ENCODE assay signal across 1 cellular context in genomic region chr2:215290980-215291599, GRCh38.
TF ChIP-seq lines count a peak whose summit lies in the region.

No MANE protein-coding gene starts in this region.

TF ChIP-seq in K562, 482 proteins besides CTCF, POLR2A, EP300 and RAD21 (continued from another document):
- TF ChIP-seq E2F8 (IDR thresholded peaks at IDR 0.05; ENCODE audit: low read depth, partially characterized antibody) (no peak), HDAC6 (IDR thresholded peaks at IDR 0.05; ENCODE audit: low read depth, low read length) (no peak), RBM25 (IDR thresholded peaks at IDR 0.05; ENCODE audit: low read depth, low read length, severe bottlenecking) (no peak)
